In the genomic region with DNA sequence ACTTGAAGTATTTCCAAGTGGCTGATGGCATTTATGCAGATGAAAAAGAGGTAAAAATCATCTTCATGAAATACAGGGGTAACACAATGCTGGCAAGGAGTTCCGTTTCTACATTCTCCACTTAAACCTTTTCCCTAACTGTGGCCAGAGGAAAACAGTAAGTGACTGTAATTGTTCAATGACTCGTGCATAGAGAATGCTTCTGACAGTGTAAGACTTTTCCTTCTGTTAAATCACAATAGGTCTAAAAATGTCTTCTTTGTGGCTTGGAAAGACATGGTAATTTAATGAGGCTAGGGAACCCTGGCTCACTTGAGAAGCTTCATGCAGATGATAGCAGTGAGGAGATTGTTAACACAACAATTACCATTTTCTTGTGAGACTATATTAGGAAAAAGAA, we compare ENCODE assay signal across 12 cellular contexts. TPM values are rescaled to one million over a fixed set of nuclear protein-coding genes. Genes with fewer than 3 reads are reported as not detected.
DNase-seq lines count a peak whose midpoint lies in the region; ATAC-seq and TF ChIP-seq lines count a peak whose summit lies in the region.
"Had no signal": no experiment of that assay in that cellular context is flagged by ENCODE, and none has a peak within 500 bp of the region (broad histone marks: within the 10 kb centered on the region; RNA-seq: fewer than 3 reads in every experiment).

No MANE protein-coding gene starts in this region.

- H3K14ac ChIP-seq in mesenchymal stem cell (ENCODE audit: low read length in 2 of 2): no peak overlapping the region

- TF ChIP-seq CTCF in endodermal cell (conservative IDR thresholded peaks at IDR 0.05): no peak
- no peak for TF ChIP-seq CTCF in right atrium auricular region (IDR thresholded peaks at IDR 0.05)

- ATAC-seq in GM21825 (IDR thresholded peaks at IDR 0.05; ENCODE audit: unreplicated experiment) (no peak), GM21737 (IDR thresholded peaks at IDR 0.05; ENCODE audit: unreplicated experiment) (no peak), HG02642 (IDR thresholded peaks at IDR 0.05; ENCODE audit: poor library complexity, unreplicated experiment) (no peak)

- no peak overlapping the region for H3K23ac ChIP-seq in mesenchymal stem cell (ENCODE audit: low read length in 2 of 2)

- H3K4me1 Mint-ChIP-seq in endodermal cell: peaks cover 26% of the 10 kb centered on the region

- no peak overlapping the region for H3K27ac Mint-ChIP-seq in endodermal cell

- WGBS in endodermal cell (ENCODE audit: insufficient coverage in 1 of 2, insufficient read length in 1 of 2), 2 experiments: 29% methylated on average over 2 of the region's 2 CpGs; no CpG with 5 or more reads in 1 of the 2 experiments
- WGBS in mesenchymal stem cell: 0% methylated on average over 1 of the region's 2 CpGs

- peak; percentile 65 for DNase-seq in COLO829 (ENCODE audit: low spot score)
- DNase-seq in LHCN-M2 (ENCODE audit: low read depth): peak; percentile 72
- DNase-seq in endodermal cell: no peak
- DNase-seq in mesenchymal stem cell: peak; percentile 50
- no peak for DNase-seq in right atrium auricular region (ENCODE audit: low spot score)
- DNase-seq: amniotic stem cell, left ventricle myocardium inferior had no signal

- no peak overlapping the region for H4K91ac ChIP-seq in mesenchymal stem cell (ENCODE audit: low read length)

- peak overlapping the region; percentile 12 for H3K27ac ChIP-seq in endodermal cell (ENCODE audit: low read depth, low read length)
- peak overlapping the region; percentile 26 for H3K27ac ChIP-seq in mesenchymal stem cell (ENCODE audit: low read length, poor library complexity, severe bottlenecking)
- H3K27ac ChIP-seq in right atrium auricular region: no peak overlapping the region
- H3K27ac ChIP-seq: left ventricle myocardium inferior, RWPE1, VCaP had no signal

- no peak overlapping the region for H3K4me2 ChIP-seq in mesenchymal stem cell (ENCODE audit: low read length, poor library complexity, severe bottlenecking)

- H2BK120ac ChIP-seq in mesenchymal stem cell (ENCODE audit: low read depth, low read length): no peak overlapping the region

- no peaks in the 10 kb centered on the region for H3K36me3 Mint-ChIP-seq in endodermal cell (ENCODE audit: low read depth)

- H2AK5ac ChIP-seq in mesenchymal stem cell (ENCODE audit: low read length, severe bottlenecking): no peak overlapping the region

- H3K4me3 ChIP-seq in endodermal cell (ENCODE audit: low read length) (no peak overlapping the region), mesenchymal stem cell (ENCODE audit: insufficient read depth in 1 of 2, low read depth in 1 of 2, low read length in 2 of 2) (no peak overlapping the region), right atrium auricular region (no peak overlapping the region)
- H3K4me3 ChIP-seq: left ventricle myocardium inferior had no signal

- no peaks in the 10 kb centered on the region for H3K27me3 ChIP-seq in endodermal cell (ENCODE audit: control insufficient read depth, insufficient read depth, low read length, poor library complexity, severe bottlenecking)
- H3K27me3 ChIP-seq in mesenchymal stem cell (ENCODE audit: control insufficient read depth in 1 of 2, insufficient read depth in 1 of 2, low read length in 2 of 2): no peaks in the 10 kb centered on the region
- no peaks in the 10 kb centered on the region for H3K27me3 ChIP-seq in right atrium auricular region

- H3K79me1 ChIP-seq in mesenchymal stem cell (replicated peaks; ENCODE audit: low read length, poor library complexity, severe bottlenecking): no peaks in the 10 kb centered on the region

- no peak overlapping the region for H3K9ac ChIP-seq in endodermal cell (ENCODE audit: extremely low read depth, low read length, poor library complexity, severe bottlenecking)
- H3K9ac ChIP-seq in mesenchymal stem cell (ENCODE audit: low read length): peak overlapping the region; percentile 36

- H3K4ac ChIP-seq in mesenchymal stem cell (ENCODE audit: low read depth in 1 of 2, low read length in 2 of 2): no peak overlapping the region

- no peak overlapping the region for H3K4me3 Mint-ChIP-seq in endodermal cell

- H3K27me3 Mint-ChIP-seq in endodermal cell (ENCODE audit: insufficient read depth): no peaks in the 10 kb centered on the region

- no peaks in the 10 kb centered on the region for H3K36me3 ChIP-seq in endodermal cell (ENCODE audit: control insufficient read depth, insufficient read depth, low read length)
- no peaks in the 10 kb centered on the region for H3K36me3 ChIP-seq in mesenchymal stem cell (ENCODE audit: control insufficient read depth in 1 of 2, insufficient read depth in 2 of 2, low read depth in 1 of 2, low read length in 2 of 2)
- no peaks in the 10 kb centered on the region for H3K36me3 ChIP-seq in right atrium auricular region
- H3K36me3 ChIP-seq: left ventricle myocardium inferior had no signal

- H4K8ac ChIP-seq in mesenchymal stem cell (ENCODE audit: low read length): no peak overlapping the region

- no peak overlapping the region for H2AFZ ChIP-seq in mesenchymal stem cell (ENCODE audit: low read depth, low read length)

- H3K9me3 ChIP-seq in endodermal cell (ENCODE audit: control insufficient read depth, low read length): no peaks in the 10 kb centered on the region
- no peaks in the 10 kb centered on the region for H3K9me3 ChIP-seq in mesenchymal stem cell (ENCODE audit: control insufficient read depth, low read length)
- H3K9me3 ChIP-seq in right atrium auricular region: no peaks in the 10 kb centered on the region
- H3K9me3 ChIP-seq: left ventricle myocardium inferior had no signal

- H2BK15ac ChIP-seq in mesenchymal stem cell (ENCODE audit: low read depth, poor library complexity, severe bottlenecking): no peak overlapping the region

- H3K18ac ChIP-seq in mesenchymal stem cell (ENCODE audit: low read depth in 1 of 2, low read length in 2 of 2): no peak overlapping the region

- H3K9me3 Mint-ChIP-seq in endodermal cell: peaks cover 4% of the 10 kb centered on the region

- peaks cover 7% of the 10 kb centered on the region for H3K4me1 ChIP-seq in endodermal cell (ENCODE audit: control insufficient read depth, insufficient read depth, low read length)
- no peaks in the 10 kb centered on the region for H3K4me1 ChIP-seq in mesenchymal stem cell (ENCODE audit: control insufficient read depth, insufficient read depth, low read depth, low read length)
- no peaks in the 10 kb centered on the region for H3K4me1 ChIP-seq in right atrium auricular region
- H3K4me1 ChIP-seq: left ventricle myocardium inferior had no signal

- no peak overlapping the region for H2BK12ac ChIP-seq in mesenchymal stem cell (ENCODE audit: low read length in 2 of 2)

- H2BK5ac ChIP-seq in mesenchymal stem cell (ENCODE audit: low read depth, low read length, poor library complexity, severe bottlenecking): no peak overlapping the region

RNA-seq across cellular contexts. Expression of a gene that starts 50.3 kb away (rescaled TPM):
- total RNA-seq in LHCN-M2 (2014; rRNA removed) (91.4 and 96.4 TPM in 2 replicates), endodermal cell (10 to 100 TPM; 39.5 to 46.4 TPM), right atrium auricular region (10 to 100 TPM; 40.3 to 45.4 TPM)
- 85.2 TPM for polyA plus RNA-seq in LHCN-M2 (2012)
- polyA plus RNA-seq in endodermal cell (2013, experiment 1 of 2): 45.8 TPM
- polyA plus RNA-seq in endodermal cell (2013, experiment 2 of 2): 40.9 TPM
- polyA plus RNA-seq in mesenchymal stem cell (2013, experiment 1 of 2): 143 TPM
- polyA plus RNA-seq in mesenchymal stem cell (2013, experiment 2 of 2): 145 TPM

Comparison
In these comparisons a context has a peak if more than half of its experiments do, and no peak if none do; other contexts are left out.
1. DNase-seq: peak in COLO829 (single experiment), LHCN-M2 (single experiment) and mesenchymal stem cell (single experiment); none in endodermal cell (single experiment) and right atrium auricular region (single experiment).
2. H3K27ac ChIP-seq: peak in endodermal cell (single experiment) and mesenchymal stem cell (single experiment); none in right atrium auricular region (0 of 2).